11 cellular contexts compared by ENCODE assay signal in the genomic region with DNA sequence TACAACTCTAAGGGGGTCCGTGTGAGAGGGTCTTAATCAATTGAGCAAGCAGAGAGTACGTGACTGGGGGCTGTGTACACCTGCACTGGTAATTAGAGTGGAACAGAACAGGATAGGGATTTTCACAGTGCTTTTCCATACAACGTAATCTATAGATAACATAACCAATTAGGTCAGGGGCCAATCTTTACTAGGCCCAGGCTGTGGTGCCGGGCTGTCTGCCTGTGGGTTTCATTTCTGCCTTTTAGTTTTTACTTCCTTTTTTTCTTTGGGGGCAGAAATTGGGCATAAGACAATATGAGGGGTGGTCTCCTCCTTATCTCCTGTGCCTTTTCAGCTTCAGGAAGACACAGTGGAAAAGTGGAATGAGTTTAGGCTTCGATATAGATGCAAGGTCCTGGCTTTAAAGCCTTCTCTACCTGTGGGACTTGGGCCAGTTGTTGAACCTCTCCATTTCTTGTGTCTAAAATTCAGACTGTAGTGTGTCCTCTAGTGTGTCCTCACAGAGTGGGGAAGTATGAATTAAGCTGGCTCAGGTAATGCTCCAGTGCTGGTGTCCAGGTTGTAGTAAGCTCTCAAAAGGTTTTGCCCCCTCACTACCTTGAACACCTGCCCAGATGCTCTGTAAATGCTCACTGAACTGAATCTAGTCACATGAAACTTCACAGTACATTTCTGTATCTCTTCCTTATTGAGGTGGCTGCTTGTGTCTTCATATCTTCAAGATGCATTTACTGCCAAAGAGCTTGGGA.
DNase-seq lines count a peak whose midpoint lies in the region; ATAC-seq lines count a peak whose summit lies in the region.
"Had no signal": no experiment of that assay in that cellular context is flagged by ENCODE, and none has a peak within 500 bp of the region (broad histone marks: within the 10 kb centered on the region; RNA-seq: fewer than 3 reads in every experiment).

No MANE protein-coding gene starts in this region.

- H3K9ac ChIP-seq in BLaER1 treated with 17β-estradiol and CSF1 and Interleukin-3, amounts not matched to agents 10 nM and 100 nM: peak overlapping the region in 9 of 11 experiments; percentile 15 to 67 (median 53); a peak in 14 of 22 replicates

- H3K9me3 ChIP-seq in BLaER1 treated with 17β-estradiol and CSF1 and Interleukin-3, amounts not matched to agents 10 nM and 100 nM (replicated peaks in 1 of 11): peaks cover 0 to 17% (median 13%) of the 10 kb centered on the region in 11 experiments; a peak in 16 of 22 replicates

- peaks cover 5% of the 10 kb centered on the region for H3K4me1 Mint-ChIP-seq in activated CD4-positive, alpha-beta memory T cell treated with anti-CD3 and anti-CD28 coated beads, Interleukin-2, amount 10 ng/mL, durations not matched to agents 7 days and 5 days

- no peaks in the 10 kb centered on the region for H4K20me1 ChIP-seq in BLaER1 treated with 17β-estradiol and CSF1 and Interleukin-3, amounts not matched to agents 10 nM and 100 nM

- H3K36me3 ChIP-seq in BLaER1 treated with 17β-estradiol and CSF1 and Interleukin-3, amounts not matched to agents 10 nM and 100 nM: no peaks in the 10 kb centered on the region

- peaks cover 3% of the 10 kb centered on the region for H3K27me3 Mint-ChIP-seq in activated CD4-positive, alpha-beta memory T cell treated with anti-CD3 and anti-CD28 coated beads, Interleukin-2, amount 10 ng/mL, durations not matched to agents 7 days and 5 days

- H3K4me2 ChIP-seq in BLaER1 treated with 17β-estradiol and CSF1 and Interleukin-3, amounts not matched to agents 10 nM and 100 nM: peak overlapping the region; percentile 53 to 89 (median 82)

- no peaks in the 10 kb centered on the region for H3K9me3 Mint-ChIP-seq in activated CD4-positive, alpha-beta memory T cell treated with anti-CD3 and anti-CD28 coated beads, Interleukin-2, amount 10 ng/mL, durations not matched to agents 7 days and 5 days

- no peak overlapping the region for H3K27ac Mint-ChIP-seq in activated CD4-positive, alpha-beta memory T cell treated with anti-CD3 and anti-CD28 coated beads, Interleukin-2, amount 10 ng/mL, durations not matched to agents 7 days and 5 days

- H3K4me3 Mint-ChIP-seq in activated CD4-positive, alpha-beta memory T cell treated with anti-CD3 and anti-CD28 coated beads, Interleukin-2, amount 10 ng/mL, durations not matched to agents 7 days and 5 days: no peak overlapping the region

- no peaks in the 10 kb centered on the region for H3K27me3 ChIP-seq in BLaER1 treated with 17β-estradiol and CSF1 and Interleukin-3, amounts not matched to agents 10 nM and 100 nM

- DNase-seq in NOMO-1 treated with DMSO at 0.1 percent for 48 hours (lab: John Stamatoyannopoulos, UW; ENCODE audit: unreplicated experiment) (peak; percentile 70), T-helper 2 cell (no peak), NCI-H524 treated with DMSO at 0.1 percent for 48 hours (lab: John Stamatoyannopoulos, UW) (no peak), NCI-H526 treated with DMSO at 0.1 percent for 48 hours (lab: John Stamatoyannopoulos, UW) (no peak)
- no peak for DNase-seq in activated CD4-positive, alpha-beta memory T cell treated with anti-CD3 and anti-CD28 coated beads, Interleukin-2, amount 10 ng/mL, durations not matched to agents 7 days and 5 days
- DNase-seq: foreskin melanocyte; NCI-H2081; stimulated activated CD4-positive, alpha-beta T cell treated with anti-CD3 and anti-CD28 coated beads, Interleukin-1b, Interleukin-23, amount 100 ng/mL, for 48 hours had no signal

- POLR2A ChIA-PET in activated CD4-positive, alpha-beta memory T cell treated with anti-CD3 and anti-CD28 coated beads, Interleukin-2, amount 10 ng/mL, durations not matched to agents 7 days and 5 days (lab: Charles Lee): no interaction called here

- ATAC-seq in GM19351 (IDR thresholded peaks at IDR 0.05; ENCODE audit: unreplicated experiment): peak; percentile 40
- peak; percentile 46 for ATAC-seq in HG02973 (IDR thresholded peaks at IDR 0.05; ENCODE audit: unreplicated experiment)

- peaks cover 55 to 73% (median 62%) of the 10 kb centered on the region in 10 experiments for H3K4me1 ChIP-seq in BLaER1 treated with 17β-estradiol and CSF1 and Interleukin-3, amounts not matched to agents 10 nM and 100 nM

- H3K4me3 ChIP-seq in BLaER1 treated with 17β-estradiol and CSF1 and Interleukin-3, amounts not matched to agents 10 nM and 100 nM: no peak overlapping the region

- CTCF ChIA-PET in activated CD4-positive, alpha-beta memory T cell treated with anti-CD3 and anti-CD28 coated beads, Interleukin-2, amount 10 ng/mL, durations not matched to agents 7 days and 5 days (lab: Charles Lee): no interaction called here

- H3K27ac ChIP-seq in BLaER1 treated with 17β-estradiol and CSF1 and Interleukin-3, amounts not matched to agents 10 nM and 100 nM: peak overlapping the region; percentile 15 to 94 (median 91); a peak in 21 of 22 replicates

- no peaks in the 10 kb centered on the region for H3K36me3 Mint-ChIP-seq in activated CD4-positive, alpha-beta memory T cell treated with anti-CD3 and anti-CD28 coated beads, Interleukin-2, amount 10 ng/mL, durations not matched to agents 7 days and 5 days (ENCODE audit: low read depth)
